ENCODE assay signal across 1 cellular context in the genomic region with DNA sequence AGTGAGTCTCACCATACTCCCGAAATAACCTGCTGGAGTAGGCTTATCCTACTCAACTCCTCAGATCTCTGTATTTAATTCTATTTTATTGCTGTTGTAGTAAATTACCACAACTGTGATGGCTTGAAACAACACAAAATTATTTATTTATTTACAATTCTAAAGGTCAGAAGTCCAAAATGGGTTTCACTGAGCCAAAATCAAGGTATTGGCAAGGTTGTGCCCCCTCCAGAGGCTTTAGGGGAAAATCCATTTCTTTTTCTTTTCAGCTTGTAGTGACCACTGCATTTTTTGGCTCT.
TF ChIP-seq lines count a peak whose summit lies in the region.

No MANE protein-coding gene starts in this region.

TF ChIP-seq in GM23338, 12 proteins besides CTCF, POLR2A, EP300 and RAD21 (continued from another document):
- no peak for TF ChIP-seq ZNF114 (CRISPR knock-in tag; IDR thresholded peaks at IDR 0.05)
- TF ChIP-seq POLR2AphosphoS5 (IDR thresholded peaks at IDR 0.05; ENCODE audit: low read depth) = no peak
- TF ChIP-seq, protein P1, sequence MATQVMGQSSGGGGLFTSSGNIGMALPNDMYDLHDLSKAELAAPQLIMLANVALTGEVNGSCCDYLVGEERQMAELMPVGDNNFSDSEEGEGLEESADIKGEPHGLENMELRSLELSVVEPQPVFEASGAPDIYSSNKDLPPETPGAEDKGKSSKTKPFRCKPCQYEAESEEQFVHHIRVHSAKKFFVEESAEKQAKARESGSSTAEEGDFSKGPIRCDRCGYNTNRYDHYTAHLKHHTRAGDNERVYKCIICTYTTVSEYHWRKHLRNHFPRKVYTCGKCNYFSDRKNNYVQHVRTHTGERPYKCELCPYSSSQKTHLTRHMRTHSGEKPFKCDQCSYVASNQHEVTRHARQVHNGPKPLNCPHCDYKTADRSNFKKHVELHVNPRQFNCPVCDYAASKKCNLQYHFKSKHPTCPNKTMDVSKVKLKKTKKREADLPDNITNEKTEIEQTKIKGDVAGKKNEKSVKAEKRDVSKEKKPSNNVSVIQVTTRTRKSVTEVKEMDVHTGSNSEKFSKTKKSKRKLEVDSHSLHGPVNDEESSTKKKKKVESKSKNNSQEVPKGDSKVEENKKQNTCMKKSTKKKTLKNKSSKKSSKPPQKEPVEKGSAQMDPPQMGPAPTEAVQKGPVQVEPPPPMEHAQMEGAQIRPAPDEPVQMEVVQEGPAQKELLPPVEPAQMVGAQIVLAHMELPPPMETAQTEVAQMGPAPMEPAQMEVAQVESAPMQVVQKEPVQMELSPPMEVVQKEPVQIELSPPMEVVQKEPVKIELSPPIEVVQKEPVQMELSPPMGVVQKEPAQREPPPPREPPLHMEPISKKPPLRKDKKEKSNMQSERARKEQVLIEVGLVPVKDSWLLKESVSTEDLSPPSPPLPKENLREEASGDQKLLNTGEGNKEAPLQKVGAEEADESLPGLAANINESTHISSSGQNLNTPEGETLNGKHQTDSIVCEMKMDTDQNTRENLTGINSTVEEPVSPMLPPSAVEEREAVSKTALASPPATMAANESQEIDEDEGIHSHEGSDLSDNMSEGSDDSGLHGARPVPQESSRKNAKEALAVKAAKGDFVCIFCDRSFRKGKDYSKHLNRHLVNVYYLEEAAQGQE (IDR thresholded peaks at IDR 0.05; ENCODE audit: unreplicated experiment) = no peak
- no peak for TF ChIP-seq ZNF331 (CRISPR knock-in tag; IDR thresholded peaks at IDR 0.05; ENCODE audit: low read depth)
- no peak for TF ChIP-seq CREB1 (CRISPR knock-in tag; IDR thresholded peaks at IDR 0.05; ENCODE audit: low read depth)
- no peak for TF ChIP-seq EZH2 (IDR thresholded peaks at IDR 0.05; ENCODE audit: low read depth, unreplicated experiment)
- no peak for TF ChIP-seq NANOG (IDR thresholded peaks at IDR 0.05; ENCODE audit: borderline replicate concordance)
- no peak for TF ChIP-seq JUNB (IDR thresholded peaks at IDR 0.05; ENCODE audit: unreplicated experiment)
TF ChIP-seq in GM23338: peak in this region for 0.
